Comparison of ENCODE assay signal across 27 cellular contexts in genomic region chr7:114933665-114934064, GRCh38. TPM values are rescaled to one million over a fixed set of nuclear protein-coding genes. Genes with fewer than 3 reads are reported as not detected.
DNase-seq lines count a peak whose midpoint lies in the region; ATAC-seq and TF ChIP-seq lines count a peak whose summit lies in the region.
"Had no signal": no experiment of that assay in that cellular context is flagged by ENCODE, and none has a peak within 500 bp of the region (broad histone marks: within the 10 kb centered on the region; RNA-seq: fewer than 3 reads in every experiment).

No MANE protein-coding gene starts in this region.

- no peaks in the 10 kb centered on the region for H3K9me3 ChIP-seq in esophagus muscularis mucosa
- no peaks in the 10 kb centered on the region for H3K9me3 ChIP-seq in mammary epithelial cell (replicated peaks; ENCODE audit: insufficient read depth, low read length)
- H3K9me3 ChIP-seq: adrenal gland, BLaER1, left ventricle myocardium inferior, stomach, tibial nerve had no signal

- in situ Hi-C loops in mammary epithelial cell (cut with MboI; ENCODE audit: low sequenced_read_pairs in 2 of 2) = no loop called here

- no peak overlapping the region for H3K27ac Mint-ChIP-seq in natural killer cell treated with Interleukin-12 subunit alpha and Interleukin-12 subunit beta and Interleukin-15 and Interleukin-18, amount 100 ng/mL, for 72 hours
- no peak overlapping the region for H3K27ac Mint-ChIP-seq in natural killer cell
- H3K27ac Mint-ChIP-seq in GM23338 = peak overlapping the region; percentile 1; the same call in 1 of the 2 replicates
- H3K27ac Mint-ChIP-seq: mesothelial cell of epicardium had no signal

- no peaks in the 10 kb centered on the region for H3F3A ChIP-seq in GM23338 (replicated peaks; ENCODE audit: low read depth)

- H3K9me2 ChIP-seq in GM23338 (ENCODE audit: insufficient read depth) = peaks cover 5% of the 10 kb centered on the region; the same call in 1 of the 2 replicates

- H3K4me1 ChIP-seq in GM23338 (ENCODE audit: insufficient read depth) (peaks cover 26% of the 10 kb centered on the region), esophagus muscularis mucosa (peaks cover 16 to 84% (median 76%) of the 10 kb centered on the region in 4 donors), mammary epithelial cell (ENCODE audit: insufficient read depth, low read length) (peaks cover 5% of the 10 kb centered on the region)
- H3K4me1 ChIP-seq: BLaER1 had no signal

- no peak overlapping the region for H3K9ac ChIP-seq in mammary epithelial cell (ENCODE audit: insufficient read depth, low read length)
- H3K9ac ChIP-seq: BLaER1, GM23248 had no signal

- no peak overlapping the region for H3K27ac ChIP-seq in GM23338 (ENCODE audit: low read depth)
- peak overlapping the region; percentile 15 to 50 (median 34) for H3K27ac ChIP-seq in esophagus muscularis mucosa (replicated peaks in 1 of 4)
- no peak overlapping the region for H3K27ac ChIP-seq in mammary epithelial cell (ENCODE audit: insufficient read depth, low read depth, low read length)
- peak overlapping the region in 1 of 2 donors; percentile 43 for H3K27ac ChIP-seq in coronary artery
- H3K27ac ChIP-seq: BLaER1, GM23248, left ventricle myocardium inferior, SJCRH30 had no signal

- H3K27me3 ChIP-seq in GM23338 (ENCODE audit: insufficient read depth) (no peaks in the 10 kb centered on the region), esophagus muscularis mucosa (no peaks in the 10 kb centered on the region), mammary epithelial cell (ENCODE audit: insufficient read depth, low read length) (no peaks in the 10 kb centered on the region)
- H3K27me3 ChIP-seq: adrenal gland, BLaER1, SJCRH30, stomach, tibial nerve had no signal

- no peak for DNase-seq in natural killer cell treated with Interleukin-12 subunit alpha and Interleukin-12 subunit beta and Interleukin-15 and Interleukin-18, amount 100 ng/mL, for 72 hours (ENCODE audit: low spot score)
- no peak for DNase-seq in natural killer cell
- no peak for DNase-seq in GM23338 (ENCODE audit: low spot score)
- DNase-seq in esophagus muscularis mucosa (ENCODE audit: extremely low spot score) = no peak
- DNase-seq in mammary epithelial cell = no peak
- no peak for DNase-seq in coronary artery (ENCODE audit: low spot score)
- no peak for DNase-seq in lower leg skin (ENCODE audit: low spot score in 2 of 2)
- DNase-seq in activated T-cell treated with anti-CD3 and anti-CD28 coated beads, Interleukin-2, amount 50 U/mL, for 1 hour = no peak
- DNase-seq: activated CD4-positive, alpha-beta T cell treated with anti-CD3 and anti-CD28 coated beads, Interleukin-2, amount 50 U/mL, for 48 hours; activated CD4-positive, CD25-positive, alpha-beta regulatory T cell; activated gamma-delta T cell; adrenal gland; cerebellar nuclear complex; DND-41; GM23248; HFFc6; left ventricle myocardium inferior; naive B cell; NCI-H1048; NCI-H187; NCI-H526; SJCRH30; stomach had no signal

- no peak for TF ChIP-seq POLR2A in esophagus muscularis mucosa (IDR thresholded peaks at IDR 0.05; ENCODE audit: low read depth)
- TF ChIP-seq POLR2A in lower leg skin (IDR thresholded peaks at IDR 0.05) = no peak

- ATAC-seq in natural killer cell treated with Interleukin-12 subunit alpha and Interleukin-12 subunit beta and Interleukin-15 and Interleukin-18, amount 100 ng/mL, for 72 hours = no peak
- ATAC-seq in natural killer cell (no peak), GM23338 (no peak)

- peak overlapping the region; percentile 8 for H3K4me3 Mint-ChIP-seq in natural killer cell treated with Interleukin-12 subunit alpha and Interleukin-12 subunit beta and Interleukin-15 and Interleukin-18, amount 100 ng/mL, for 72 hours
- no peak overlapping the region for H3K4me3 Mint-ChIP-seq in natural killer cell
- H3K4me3 Mint-ChIP-seq in GM23338 = no peak overlapping the region
- H3K4me3 Mint-ChIP-seq: HFFc6, mesothelial cell of epicardium had no signal

- CTCF ChIA-PET in mammary epithelial cell (lab: Charles Lee; ENCODE audit: low non-redundant PET) = no interaction called here

- no peaks in the 10 kb centered on the region for H3K36me3 Mint-ChIP-seq in natural killer cell treated with Interleukin-12 subunit alpha and Interleukin-12 subunit beta and Interleukin-15 and Interleukin-18, amount 100 ng/mL, for 72 hours
- H3K36me3 Mint-ChIP-seq in natural killer cell (no peaks in the 10 kb centered on the region), GM23338 (ENCODE audit: low read depth) (no peaks in the 10 kb centered on the region)
- H3K36me3 Mint-ChIP-seq: brain, mesothelial cell of epicardium, naive B cell had no signal

- H2AFZ ChIP-seq in GM23338 (no peak overlapping the region), mammary epithelial cell (ENCODE audit: low read depth, low read length) (no peak overlapping the region)
- H2AFZ ChIP-seq: GM23248 had no signal

- H3K4me1 Mint-ChIP-seq in natural killer cell treated with Interleukin-12 subunit alpha and Interleukin-12 subunit beta and Interleukin-15 and Interleukin-18, amount 100 ng/mL, for 72 hours (ENCODE audit: low read depth in 2 of 2) = peaks cover 33 to 48% of the 10 kb centered on the region in 2 donors
- H3K4me1 Mint-ChIP-seq in natural killer cell (peaks cover 18 to 34% of the 10 kb centered on the region in 2 donors), GM23338 (peaks cover 7% of the 10 kb centered on the region)

- dilution Hi-C loops in mammary epithelial cell (cut with HindIII; ENCODE audit: low sequenced_read_pairs) = no loop called here

- H3K9me3 Mint-ChIP-seq in natural killer cell treated with Interleukin-12 subunit alpha and Interleukin-12 subunit beta and Interleukin-15 and Interleukin-18, amount 100 ng/mL, for 72 hours = no peaks in the 10 kb centered on the region
- H3K9me3 Mint-ChIP-seq in natural killer cell (no peaks in the 10 kb centered on the region), GM23338 (no peaks in the 10 kb centered on the region)
- H3K9me3 Mint-ChIP-seq: brain, HFFc6, mesothelial cell of epicardium, naive B cell had no signal

- intact Hi-C loops in natural killer cell (cut with micrococcal nuclease) = no loop called here
- intact Hi-C loops in esophagus muscularis mucosa (cut with DNase I) = no loop called here
- intact Hi-C loops in mammary epithelial cell (cut with micrococcal nuclease) = no loop called here
- intact Hi-C loops in lower leg skin (cut with DNase I; ENCODE audit: low total_unique reads) = no loop called here

- TF ChIP-seq EP300 in esophagus muscularis mucosa (IDR thresholded peaks at IDR 0.05) = no peak

- WGBS in esophagus muscularis mucosa = 56% methylated on average over 5 of the region's 5 CpGs
- 89% methylated on average over 5 of the region's 5 CpGs for WGBS in mammary epithelial cell (ENCODE audit: low coverage, missing lambda C conversion rate)
- WGBS in lower leg skin, 2 donors = 89 to 92% methylated on average over 5 of the region's 5 CpGs

- BruUV-seq in mammary epithelial cell (replicated peaks; lab: Mats Ljungman, UMichigan) = no TSS peak

- H4K20me1 ChIP-seq in GM23338 (replicated peaks; ENCODE audit: insufficient read depth) (no peaks in the 10 kb centered on the region), mammary epithelial cell (ENCODE audit: insufficient read depth, low read length) (no peaks in the 10 kb centered on the region)
- H4K20me1 ChIP-seq: BLaER1 had no signal

- H3K36me3 ChIP-seq in GM23338 (ENCODE audit: insufficient read depth) (no peaks in the 10 kb centered on the region), esophagus muscularis mucosa (no peaks in the 10 kb centered on the region), mammary epithelial cell (ENCODE audit: insufficient read depth, low read length) (no peaks in the 10 kb centered on the region)
- H3K36me3 ChIP-seq: adrenal gland, BLaER1, left ventricle myocardium inferior, stomach, tibial nerve had no signal

- no peak for TF ChIP-seq CTCF in natural killer cell (IDR thresholded peaks at IDR 0.05)
- TF ChIP-seq CTCF in GM23338 (conservative IDR thresholded peaks at IDR 0.05; ENCODE audit: low read depth in 2 of 2) = no peak
- no peak for TF ChIP-seq CTCF in esophagus muscularis mucosa (IDR thresholded peaks at IDR 0.05)
- TF ChIP-seq CTCF in mammary epithelial cell (conservative IDR thresholded peaks at IDR 0.05 in 1 of 2, IDR thresholded peaks at IDR 0.05 in 1 of 2; ENCODE audit: extremely low read depth in 1 of 2, insufficient read depth in 1 of 2, low read depth in 1 of 2, low read length in 2 of 2) = no peak
- TF ChIP-seq CTCF in coronary artery (IDR thresholded peaks at IDR 0.05) = no peak
- no peak for TF ChIP-seq CTCF in lower leg skin (IDR thresholded peaks at IDR 0.05)

- H3K79me2 ChIP-seq in GM23338 (replicated peaks; ENCODE audit: insufficient read depth) = no peaks in the 10 kb centered on the region
- peaks cover 60% of the 10 kb centered on the region for H3K79me2 ChIP-seq in mammary epithelial cell (ENCODE audit: insufficient read depth, low read length)

- H3K27me3 Mint-ChIP-seq in natural killer cell treated with Interleukin-12 subunit alpha and Interleukin-12 subunit beta and Interleukin-15 and Interleukin-18, amount 100 ng/mL, for 72 hours = no peaks in the 10 kb centered on the region
- no peaks in the 10 kb centered on the region for H3K27me3 Mint-ChIP-seq in natural killer cell (ENCODE audit: low read depth in 2 of 2)
- H3K27me3 Mint-ChIP-seq in GM23338 (ENCODE audit: insufficient read depth, low read depth, poor library complexity) = no peaks in the 10 kb centered on the region
- H3K27me3 Mint-ChIP-seq: brain, naive B cell had no signal

- no peak overlapping the region for H3K4me2 ChIP-seq in GM23338
- H3K4me2 ChIP-seq in mammary epithelial cell (ENCODE audit: insufficient read depth, low read depth, low read length) = no peak overlapping the region
- H3K4me2 ChIP-seq: BLaER1 had no signal

- H3K4me3 ChIP-seq in GM23338 (no peak overlapping the region), esophagus muscularis mucosa (no peak overlapping the region), mammary epithelial cell (replicated peaks in 1 of 3; ENCODE audit: insufficient read depth in 1 of 3, low read depth in 2 of 3, low read length in 3 of 3) (no peak overlapping the region), coronary artery (no peak overlapping the region), lower leg skin (ENCODE audit: low read depth, poor library complexity, severe bottlenecking) (no peak overlapping the region)
- H3K4me3 ChIP-seq: adrenal gland, BLaER1, GM23248, left ventricle myocardium inferior, SJCRH30, stomach, tibial nerve had no signal

TF ChIP-seq in GM23338, 12 proteins besides CTCF, POLR2A, EP300 and RAD21 (continues in another document):
- no peak for TF ChIP-seq EZH2 (IDR thresholded peaks at IDR 0.05; ENCODE audit: low read depth, unreplicated experiment)

RNA-seq across cellular contexts. Expression of gene MDFIC, which starts 11.8 kb away (rescaled TPM):
- total RNA-seq in natural killer cell treated with Interleukin-12 subunit alpha and Interleukin-12 subunit beta and Interleukin-15 and Interleukin-18, amount 100 ng/mL, for 72 hours = 100 to 1,000 TPM in 1 of 2 donors, 10 to 100 TPM in 1; 67.0 to 109 TPM
- total RNA-seq in natural killer cell (10 to 100 TPM; 19.1 to 24.0 (median 21.8) TPM), esophagus muscularis mucosa (10 to 100 TPM; 34.5 to 71.3 (median 36.5) TPM), mammary epithelial cell (10 to 100 TPM; 18.4 to 21.0 TPM), lower leg skin (10 to 100 TPM; 27.0 to 58.5 (median 38.9) TPM)
- total RNA-seq in GM23338 (2014; rRNA removed; shearing (Covaris generic)) = 5.2 and 9.8 TPM in 2 replicates
- polyA plus RNA-seq in GM23338 (2016; fragmentation: Nextera tagmentation; extraction: Ambion mirVana) (3.0 and 4.2 TPM in 2 replicates), mammary epithelial cell (12.5 TPM)
- polyA minus RNA-seq in mammary epithelial cell = 11.4 TPM

Comparison
In these comparisons a context has a peak if more than half of its experiments do, and no peak if none do; other contexts are left out.
1. H3K27ac ChIP-seq: peak in esophagus muscularis mucosa (4 of 4); none in GM23338 (single experiment) and mammary epithelial cell (single experiment).